In the genomic region with DNA sequence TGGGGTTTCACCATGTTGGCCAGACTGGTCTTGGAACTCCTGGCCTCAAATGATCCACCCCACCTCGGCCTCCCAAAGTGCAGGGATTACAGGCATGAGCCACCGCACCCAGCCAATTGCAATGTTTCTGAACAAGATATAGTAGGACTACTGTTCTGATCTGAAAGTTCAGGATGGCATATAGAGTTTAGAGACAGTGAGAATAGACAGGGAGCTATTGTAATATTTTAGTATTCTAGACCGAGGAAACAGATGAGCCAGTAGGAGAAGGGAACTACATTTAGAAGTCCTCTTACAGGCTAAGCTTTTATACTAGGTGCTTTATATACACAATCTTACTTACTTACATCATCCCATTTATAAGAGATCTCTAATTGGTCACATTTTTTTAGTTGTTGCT, we compare ENCODE assay signal across 18 cellular contexts. TPM values are rescaled to one million over a fixed set of nuclear protein-coding genes. Genes with fewer than 3 reads are reported as not detected.
DNase-seq lines count a peak whose midpoint lies in the region; ATAC-seq and TF ChIP-seq lines count a peak whose summit lies in the region.
"Had no signal": no experiment of that assay in that cellular context is flagged by ENCODE, and none has a peak within 500 bp of the region (broad histone marks: within the 10 kb centered on the region; RNA-seq: fewer than 3 reads in every experiment).

No MANE protein-coding gene starts in this region.

- H3K4me3 ChIP-seq in neutrophil (ENCODE audit: low read depth in 1 of 2, low read length in 1 of 2) (peak overlapping the region in 1 of 2 experiments; percentile 43), psoas muscle (no peak overlapping the region)

- TF ChIP-seq CTCF in Calu3 (IDR thresholded peaks at IDR 0.05; ENCODE audit: unreplicated experiment) (no peak), neutrophil (IDR thresholded peaks at IDR 0.05) (no peak), psoas muscle (IDR thresholded peaks at IDR 0.05) (no peak)

- no peak for ATAC-seq in psoas muscle
- ATAC-seq: CD8-positive, alpha-beta T cell had no signal

- H3K36me3 ChIP-seq in neutrophil, result no peaks in the 10 kb centered on the region
- peaks cover 0 to 21% of the 10 kb centered on the region in 2 donors for H3K36me3 ChIP-seq in psoas muscle (ENCODE audit: insufficient read depth in 1 of 2, low read depth in 1 of 2)

- H3K27me3 Mint-ChIP-seq in Calu3 (ENCODE audit: unreplicated experiment), result no peaks in the 10 kb centered on the region
- H3K27me3 Mint-ChIP-seq in dendritic cell treated with granulocyte-macrophage colony-stimulating factor and Interleukin-4, amounts not matched to agents 40 ng/mL and 50 ng/mL, for 4 days, result no peaks in the 10 kb centered on the region
- H3K27me3 Mint-ChIP-seq in T-helper 2 cell treated with Interferon-gamma antibody and Interleukin-4, amounts not matched to agents 5 μg/mL and 100 μg/mL, for 36 hours (ENCODE audit: low read depth), result no peaks in the 10 kb centered on the region
- H3K27me3 Mint-ChIP-seq: CD4-positive, CD25-positive, alpha-beta regulatory T cell had no signal

- H3K9me3 ChIP-seq in neutrophil, result no peaks in the 10 kb centered on the region
- H3K9me3 ChIP-seq in psoas muscle, result no peaks in the 10 kb centered on the region

- H3K4me1 ChIP-seq in neutrophil (ENCODE audit: control insufficient read depth in 1 of 2, insufficient read depth in 1 of 2, low read depth in 1 of 2, low read length in 1 of 2), result peaks cover 36 to 39% of the 10 kb centered on the region in 2 experiments
- H3K4me1 ChIP-seq in psoas muscle, result no peaks in the 10 kb centered on the region

- peaks cover 69% of the 10 kb centered on the region for H3K36me3 Mint-ChIP-seq in Calu3 (ENCODE audit: insufficient read depth, unreplicated experiment)
- peaks cover 92% of the 10 kb centered on the region for H3K36me3 Mint-ChIP-seq in dendritic cell treated with granulocyte-macrophage colony-stimulating factor and Interleukin-4, amounts not matched to agents 40 ng/mL and 50 ng/mL, for 4 days (ENCODE audit: low read depth)
- peaks cover 44% of the 10 kb centered on the region for H3K36me3 Mint-ChIP-seq in T-helper 2 cell treated with Interferon-gamma antibody and Interleukin-4, amounts not matched to agents 5 μg/mL and 100 μg/mL, for 36 hours (ENCODE audit: low read depth)

- WGBS in psoas muscle, 3 donors, result 95 to 96% (median 96%) methylated on average over 3 of the region's 3 CpGs

- no peak overlapping the region for H3K4me3 Mint-ChIP-seq in Calu3 (ENCODE audit: low read depth, unreplicated experiment)
- no peak overlapping the region for H3K4me3 Mint-ChIP-seq in dendritic cell treated with granulocyte-macrophage colony-stimulating factor and Interleukin-4, amounts not matched to agents 40 ng/mL and 50 ng/mL, for 4 days
- no peak overlapping the region for H3K4me3 Mint-ChIP-seq in T-helper 2 cell treated with Interferon-gamma antibody and Interleukin-4, amounts not matched to agents 5 μg/mL and 100 μg/mL, for 36 hours
- H3K4me3 Mint-ChIP-seq: CD4-positive, CD25-positive, alpha-beta regulatory T cell; CD8-positive, alpha-beta T cell had no signal

- no peaks in the 10 kb centered on the region for H3K27me3 ChIP-seq in neutrophil
- no peaks in the 10 kb centered on the region for H3K27me3 ChIP-seq in psoas muscle (ENCODE audit: insufficient read depth in 3 of 3, low read length in 2 of 3)

- peak overlapping the region; percentile 27 for H3K27ac Mint-ChIP-seq in Calu3 (ENCODE audit: unreplicated experiment)
- peak overlapping the region; percentile 67 for H3K27ac Mint-ChIP-seq in dendritic cell treated with granulocyte-macrophage colony-stimulating factor and Interleukin-4, amounts not matched to agents 40 ng/mL and 50 ng/mL, for 4 days
- no peak overlapping the region for H3K27ac Mint-ChIP-seq in T-helper 2 cell treated with Interferon-gamma antibody and Interleukin-4, amounts not matched to agents 5 μg/mL and 100 μg/mL, for 36 hours
- H3K27ac Mint-ChIP-seq: CD8-positive, alpha-beta T cell had no signal

- peaks cover 21% of the 10 kb centered on the region for H3K4me1 Mint-ChIP-seq in Calu3 (ENCODE audit: low read depth, unreplicated experiment)
- H3K4me1 Mint-ChIP-seq in dendritic cell treated with granulocyte-macrophage colony-stimulating factor and Interleukin-4, amounts not matched to agents 40 ng/mL and 50 ng/mL, for 4 days (ENCODE audit: low read depth), result peaks cover 70% of the 10 kb centered on the region
- H3K4me1 Mint-ChIP-seq in T-helper 2 cell treated with Interferon-gamma antibody and Interleukin-4, amounts not matched to agents 5 μg/mL and 100 μg/mL, for 36 hours (ENCODE audit: low read depth), result peaks cover 12% of the 10 kb centered on the region

- CTCF ChIA-PET in Calu3 (lab: Charles Lee), result no interaction called here

- BruUV-seq in Calu3 (replicated peaks; lab: Mats Ljungman, UMichigan), result no TSS peak

- H3K27ac ChIP-seq in neutrophil (peak overlapping the region; percentile 87), psoas muscle (no peak overlapping the region)

- H3K9me3 Mint-ChIP-seq in Calu3 (ENCODE audit: low read depth, unreplicated experiment), result no peaks in the 10 kb centered on the region
- H3K9me3 Mint-ChIP-seq in dendritic cell treated with granulocyte-macrophage colony-stimulating factor and Interleukin-4, amounts not matched to agents 40 ng/mL and 50 ng/mL, for 4 days, result no peaks in the 10 kb centered on the region
- peaks cover 9% of the 10 kb centered on the region for H3K9me3 Mint-ChIP-seq in T-helper 2 cell treated with Interferon-gamma antibody and Interleukin-4, amounts not matched to agents 5 μg/mL and 100 μg/mL, for 36 hours
- H3K9me3 Mint-ChIP-seq: CD8-positive, alpha-beta T cell had no signal

- intact Hi-C loops in Calu3 (cut with micrococcal nuclease; ENCODE audit: unreplicated experiment), result no loop called here
- intact Hi-C loops in dendritic cell treated with granulocyte-macrophage colony-stimulating factor and Interleukin-4, amounts not matched to agents 40 ng/mL and 50 ng/mL, for 4 days (cut with micrococcal nuclease), result no loop called here
- intact Hi-C loops in psoas muscle (cut with DNase I), result no loop called here

- DNase-seq in Calu3, result no peak
- no peak for DNase-seq in T-helper 2 cell treated with Interferon-gamma antibody and Interleukin-4, amounts not matched to agents 5 μg/mL and 100 μg/mL, for 36 hours (ENCODE audit: low spot score)
- no peak for DNase-seq in psoas muscle
- DNase-seq in amniotic stem cell (lab: John Stamatoyannopoulos, UW), result no peak
- DNase-seq: C1 segment of cervical spinal cord; CD4-positive, CD25-positive, alpha-beta regulatory T cell; CD8-positive, alpha-beta T cell; DMS53; DMS79 treated with DMSO at 0.1 percent for 48 hours; GF-D8; GOT3; HCEC 1CT had no signal

RNA-seq across cellular contexts. Expression of a gene that starts 33.1 kb away (rescaled TPM):
- total RNA-seq in Calu3 (2022) (134 and 190 TPM in 2 replicates), psoas muscle (10 to 100 TPM in 2 of 4 donors, 1 to 10 TPM in 2; 7.6 to 21.0 (median 11.1) TPM)
- polyA plus RNA-seq in psoas muscle, result 1 to 10 TPM; 2.9 to 6.6 (median 6.2) TPM

RNA-seq across cellular contexts. Expression of a gene that starts 39.0 kb away (rescaled TPM):
- total RNA-seq in Calu3 (2022) (0.50 and 0.64 TPM in 2 replicates), psoas muscle (not detected)
- polyA plus RNA-seq in psoas muscle, result under 1 TPM in 2 of 3 donors, not detected in 1; 0.09 to 0.18 TPM
- total RNA-seq: A172; A673; CD4-positive, CD25-positive, alpha-beta regulatory T cell; Daoy; G401 had no signal
- polyA plus RNA-seq: CD4-positive, CD25-positive, alpha-beta regulatory T cell had no signal
